In genomic region chr4:152780267-152780811, GRCh38 we compare ENCODE assay signal across 8 cellular contexts. TPM values are rescaled to one million over a fixed set of nuclear protein-coding genes. Genes with fewer than 3 reads are reported as not detected.
DNase-seq lines count a peak whose midpoint lies in the region; ATAC-seq and TF ChIP-seq lines count a peak whose summit lies in the region.

No MANE protein-coding gene starts in this region.

- H3K27me3 ChIP-seq in BJ (ENCODE audit: control insufficient read depth, insufficient read depth, low read length) = peaks cover 4% of the 10 kb centered on the region
- no peaks in the 10 kb centered on the region for H3K27me3 ChIP-seq in Peyer's patch
- no peaks in the 10 kb centered on the region for H3K27me3 ChIP-seq in mucosa of rectum (ENCODE audit: control insufficient read depth in 2 of 2, insufficient read depth in 2 of 2, low read length in 2 of 2)
- H3K27me3 ChIP-seq in aorta (ENCODE audit: control insufficient read depth in 1 of 2, insufficient read depth in 2 of 2, low read length in 1 of 2) = no peaks in the 10 kb centered on the region

- POLR2A ChIA-PET in BJ (lab: Charles Lee) = no interaction called here

- no peaks in the 10 kb centered on the region for H3K27me3 Mint-ChIP-seq in effector memory CD8-positive, alpha-beta T cell

- H3K27ac Mint-ChIP-seq in effector memory CD8-positive, alpha-beta T cell = peak overlapping the region; percentile 96 to 99

- peak overlapping the region; percentile 96 to 100 for H3K4me3 Mint-ChIP-seq in effector memory CD8-positive, alpha-beta T cell

- peaks cover 34 to 44% of the 10 kb centered on the region in 2 donors for H3K4me1 Mint-ChIP-seq in effector memory CD8-positive, alpha-beta T cell (ENCODE audit: low read depth in 2 of 2)

- no peak for TF ChIP-seq CTCF in BJ (IDR thresholded peaks at IDR 0.05; ENCODE audit: insufficient read depth, low read depth, low read length)
- TF ChIP-seq CTCF in Peyer's patch (IDR thresholded peaks at IDR 0.05) = no peak

- peak; percentile 5 for DNase-seq in BJ (ENCODE audit: low read depth)
- DNase-seq in Peyer's patch = no peak
- no peak for DNase-seq in effector memory CD8-positive, alpha-beta T cell
- DNase-seq in aorta = no peak
- no peak for DNase-seq in DMS153 treated with DMSO at 0.1 percent for 48 hours (lab: John Stamatoyannopoulos, UW; ENCODE audit: unreplicated experiment)

- H3K4me1 ChIP-seq in Peyer's patch = peaks cover 0 to 31% (median 0%) of the 10 kb centered on the region in 4 donors
- H3K4me1 ChIP-seq in mucosa of rectum (ENCODE audit: control insufficient read depth in 2 of 2, insufficient read depth in 2 of 2, low read length in 2 of 2) = peaks cover 18 to 20% of the 10 kb centered on the region in 2 donors
- H3K4me1 ChIP-seq in aorta (ENCODE audit: control insufficient read depth in 1 of 2, insufficient read depth in 2 of 2, low read length in 2 of 2) = no peaks in the 10 kb centered on the region

- no peaks in the 10 kb centered on the region for H3K9me3 Mint-ChIP-seq in effector memory CD8-positive, alpha-beta T cell

- WGBS in aorta, 2 donors = 0 to 1% methylated on average over 16 of the region's 16 CpGs

- H3K9me3 ChIP-seq in Peyer's patch (no peaks in the 10 kb centered on the region), mucosa of rectum (ENCODE audit: control insufficient read depth in 2 of 2, low read length in 2 of 2) (no peaks in the 10 kb centered on the region), aorta (ENCODE audit: control insufficient read depth, low read length) (no peaks in the 10 kb centered on the region)

- peaks cover 18% of the 10 kb centered on the region for H3K36me3 Mint-ChIP-seq in effector memory CD8-positive, alpha-beta T cell (ENCODE audit: insufficient read depth)

- intact Hi-C loops in aorta (cut with DNase I) = loop anchor here in 1 of 2 donors (10.0 kb wide), 1 partner anchor 344 kb away; no protein-coding TSS in a partner anchor

- peak overlapping the region; percentile 89 to 91 for H3K9ac ChIP-seq in mucosa of rectum (ENCODE audit: low read depth in 1 of 2, low read length in 2 of 2)

- H3K27ac ChIP-seq in Peyer's patch (peak overlapping the region; percentile 83 to 89 (median 87)), mucosa of rectum (ENCODE audit: low read depth in 2 of 2, low read length in 2 of 2) (peak overlapping the region; percentile 96 to 98), aorta (ENCODE audit: low read depth in 1 of 2, low read length in 2 of 2) (peak overlapping the region in 1 of 2 donors; percentile 59)

- H3K4me3 ChIP-seq in BJ (ENCODE audit: low read depth, low read length) = peak overlapping the region; percentile 56
- H3K4me3 ChIP-seq in Peyer's patch = peak overlapping the region; percentile 69 to 85 (median 74)
- H3K4me3 ChIP-seq in mucosa of rectum (ENCODE audit: low read length in 2 of 2) = peak overlapping the region; percentile 98 to 99
- peak overlapping the region; percentile 38 to 63 for H3K4me3 ChIP-seq in aorta (ENCODE audit: low read length in 2 of 2)

- H3K36me3 ChIP-seq in BJ (ENCODE audit: control insufficient read depth, insufficient read depth, low read length) (no peaks in the 10 kb centered on the region), Peyer's patch (no peaks in the 10 kb centered on the region), mucosa of rectum (ENCODE audit: control insufficient read depth in 2 of 2, insufficient read depth in 2 of 2, low read length in 2 of 2) (no peaks in the 10 kb centered on the region), aorta (ENCODE audit: control insufficient read depth in 1 of 2, insufficient read depth in 2 of 2, low read length in 1 of 2) (no peaks in the 10 kb centered on the region)

- CTCF ChIA-PET in BJ (lab: Yijun Ruan, JAX) = no interaction called here

- ATAC-seq in GM21786 (IDR thresholded peaks at IDR 0.05; ENCODE audit: unreplicated experiment) (peak; percentile 13), aorta (ENCODE audit: low FRiP score) (peak; percentile 3), HG03039 (IDR thresholded peaks at IDR 0.05; ENCODE audit: unreplicated experiment) (no peak)
- ATAC-seq in effector memory CD8-positive, alpha-beta T cell (replicated peaks) = peak; percentile 70

- peak in 1 of 2 donors; percentile 9 for TF ChIP-seq POLR2A in Peyer's patch (IDR thresholded peaks at IDR 0.05)

RNA-seq across cellular contexts. Expression of gene ARFIP1, which starts 0.6 kb away (rescaled TPM):
- polyA plus RNA-seq in BJ (2011; rRNA removed) (11.5 and 24.6 TPM in 2 replicates), aorta (10 to 100 TPM; 16.5 to 27.8 TPM)
- polyA minus RNA-seq in BJ (2011; rRNA and poly(A)+ RNA removed) = 10.2 and 10.9 TPM in 2 replicates
- total RNA-seq in Peyer's patch (10 to 100 TPM; 24.5 to 44.6 (median 36.3) TPM), aorta (10 to 100 TPM; 28.9 to 30.4 TPM)

RNA-seq across cellular contexts. Expression of gene TIGD4, which starts 0.8 kb away (rescaled TPM):
- polyA plus RNA-seq in BJ (2011; rRNA removed) (0.04 TPM in 1 of 2 replicates, not detected in the other), aorta (not detected)
- 0.09 TPM in 1 of 2 replicates, not detected in the other for polyA minus RNA-seq in BJ (2011; rRNA and poly(A)+ RNA removed)
- total RNA-seq in Peyer's patch (under 1 TPM in 2 of 4 donors, not detected in 2; 0.57 to 0.94 TPM), aorta (under 1 TPM; 0.30 to 0.32 TPM)
